In genomic region chr4:145939241-145939640, GRCh38 we compare ENCODE assay signal across 8 cellular contexts. TPM values are rescaled to one million over a fixed set of nuclear protein-coding genes. Genes with fewer than 3 reads are reported as not detected.
A peak's percentile ranks its signal among the peaks of the same experiment; 100 is the strongest.
DNase-seq lines count a peak whose midpoint lies in the region; ATAC-seq and TF ChIP-seq lines count a peak whose summit lies in the region.

No MANE protein-coding gene starts in this region.

- no peak overlapping the region for H3K9ac ChIP-seq in fibroblast of lung (ENCODE audit: insufficient read depth, low read length)

- ATAC-seq in GM18868 (IDR thresholded peaks at IDR 0.05; ENCODE audit: unreplicated experiment): no peak
- no peak for ATAC-seq in GM19467 (IDR thresholded peaks at IDR 0.05; ENCODE audit: unreplicated experiment)

- H3K4me1 ChIP-seq in fibroblast of lung (ENCODE audit: control insufficient read depth, extremely low read depth, insufficient read depth, low read length): peaks cover 2% of the 10 kb centered on the region

- H3K36me3 ChIP-seq in fibroblast of lung (ENCODE audit: control insufficient read depth, insufficient read depth, low read length): no peaks in the 10 kb centered on the region

- H2AFZ ChIP-seq in fibroblast of lung (ENCODE audit: low read length): no peak overlapping the region

- POLR2A ChIA-PET in RWPE1 (lab: Yijun Ruan, JAX; ENCODE audit: low non-redundant PET): no interaction called here

- peaks cover 9% of the 10 kb centered on the region for H3K79me2 ChIP-seq in fibroblast of lung (ENCODE audit: control insufficient read depth, insufficient read depth, low read length)

- no peaks in the 10 kb centered on the region for H3K27me3 ChIP-seq in fibroblast of lung (ENCODE audit: control insufficient read depth, insufficient read depth, low read length)

- TF ChIP-seq CTCF in GM12865 (IDR thresholded peaks at IDR 0.05; ENCODE audit: insufficient read depth, low read depth, low read length, missing control alignments) (no peak), RWPE1 (conservative IDR thresholded peaks at IDR 0.05; ENCODE audit: low read depth) (no peak), fibroblast of lung (conservative IDR thresholded peaks at IDR 0.05 in 1 of 2, IDR thresholded peaks at IDR 0.05 in 1 of 2; ENCODE audit: low read depth in 1 of 2, low read length in 2 of 2) (no peak)

- H4K20me1 ChIP-seq in fibroblast of lung (ENCODE audit: control insufficient read depth, extremely low read depth, insufficient read depth, low read length): no peaks in the 10 kb centered on the region

- peak overlapping the region; percentile 92 for H3K4me2 ChIP-seq in fibroblast of lung (ENCODE audit: extremely low read depth, insufficient read depth, low read length)

- H3K27ac ChIP-seq in RWPE1 (peak overlapping the region; percentile 96), fibroblast of lung (ENCODE audit: insufficient read depth, low read length) (peak overlapping the region; percentile 55)

- DNase-seq in GM12865 (ENCODE audit: low read depth) (no peak), RWPE1 (ENCODE audit: low spot score) (no peak), fibroblast of lung (ENCODE audit: low read depth in 2 of 2) (peak; percentile 20 to 41), skeletal muscle cell (ENCODE audit: low read depth) (no peak), NCI-H226 (no peak), GOT3 (lab: John Stamatoyannopoulos, UW) (no peak)

- CTCF ChIA-PET in RWPE1 (lab: Yijun Ruan, JAX): no interaction called here

- H3K4me3 ChIP-seq in GM12865 (ENCODE audit: low read depth, low read length) (peak overlapping the region; percentile 78), fibroblast of lung (replicated peaks in 1 of 4; ENCODE audit: control extremely low read depth in 1 of 4, insufficient read depth in 1 of 4, low read depth in 3 of 4, low read length in 4 of 4) (peak overlapping the region; percentile 60 to 92 (median 76)), skeletal muscle cell (ENCODE audit: low read depth, low read length) (peak overlapping the region; percentile 86)

- no peaks in the 10 kb centered on the region for H3K9me3 ChIP-seq in fibroblast of lung (ENCODE audit: control insufficient read depth, insufficient read depth, low read depth, low read length)

RNA-seq across cellular contexts. Expression of gene ZNF827, which starts 0.6 kb away (rescaled TPM):
- 4.4 and 7.1 TPM in 2 replicates for total RNA-seq in fibroblast of lung
- 5.8 and 6.2 TPM in 2 replicates for polyA plus RNA-seq in fibroblast of lung
- 7.0 and 7.4 TPM in 2 replicates for polyA plus RNA-seq in fibroblast of lung (2012)
- 23.6 and 28.7 TPM in 2 replicates for polyA minus RNA-seq in fibroblast of lung (ENCODE audit: low replicate concordance)

Comparison
In these comparisons a context has a peak if more than half of its experiments do, and no peak if none do; other contexts are left out.
1. DNase-seq: peak in fibroblast of lung (2 of 2); none in GM12865 (single experiment), RWPE1 (single experiment), skeletal muscle cell (single experiment), NCI-H226 (single experiment) and GOT3 (single experiment).
2. Peak in every context shown above with its lines, with median percentiles within 50 percentile points of each other: H3K4me3 ChIP-seq.